Comparison of ENCODE assay signal across 30 cellular contexts in the genomic region with DNA sequence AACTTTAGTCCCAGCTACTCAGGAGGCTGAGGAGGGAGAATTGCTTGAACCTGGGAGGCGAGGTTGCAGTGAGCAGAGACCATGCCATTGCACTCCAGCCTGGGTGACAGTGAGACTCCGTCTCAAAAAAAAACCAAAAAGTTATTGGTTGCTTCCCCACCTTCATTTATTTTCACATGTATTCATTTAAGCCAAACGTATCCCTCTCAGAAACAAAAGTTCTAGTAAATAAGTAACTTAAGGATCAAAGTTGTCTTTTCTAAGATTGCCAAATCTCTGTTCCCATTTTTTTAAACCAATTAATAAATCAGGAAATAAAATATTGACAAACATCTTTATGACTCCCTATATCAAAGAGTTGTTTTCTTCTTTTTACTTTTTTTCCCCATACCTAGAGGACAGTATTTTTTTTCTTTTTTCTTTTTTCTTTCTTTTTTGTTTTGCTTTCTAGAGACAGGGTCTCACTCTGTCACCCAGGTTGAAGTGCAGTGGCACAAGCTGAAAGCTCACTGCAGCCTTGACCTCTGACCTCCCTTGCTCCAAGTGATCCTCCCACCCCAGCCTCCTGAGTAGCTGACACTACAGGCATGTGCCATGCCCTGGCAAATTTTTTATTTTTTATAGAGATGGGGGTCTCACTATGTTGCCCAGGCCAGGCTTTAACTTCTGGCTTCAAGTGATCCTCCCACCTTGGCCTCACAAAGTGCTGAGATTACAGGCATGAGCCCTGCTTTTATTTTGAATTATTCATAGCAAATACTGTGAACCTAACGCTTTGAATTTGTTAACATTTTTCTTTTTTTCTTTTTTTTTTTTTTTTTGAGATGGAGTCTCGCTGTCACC.
"Had no signal": no experiment of that assay in that cellular context is flagged by ENCODE, and none has a peak within 500 bp of the region (broad histone marks: within the 10 kb centered on the region; RNA-seq: fewer than 3 reads in every experiment).

No MANE protein-coding gene starts in this region.

- H3K9me3 ChIP-seq: esophagus squamous epithelium, ovary, suprapubic skin, transverse colon, upper lobe of right lung, vagina had no signal

- H3K27me3 Mint-ChIP-seq: effector memory CD8-positive, alpha-beta T cell; memory B cell; naive thymus-derived CD4-positive, alpha-beta T cell; stimulated activated naive CD8-positive, alpha-beta T cell treated with anti-CD3 and anti-CD28 coated beads, Interleukin-15, amount 100 ng/mL, for 72 hours had no signal

- H3K4me3 Mint-ChIP-seq: effector memory CD8-positive, alpha-beta T cell; immature natural killer cell; memory B cell; naive thymus-derived CD4-positive, alpha-beta T cell; nephron; stimulated activated naive CD8-positive, alpha-beta T cell treated with anti-CD3 and anti-CD28 coated beads, Interleukin-15, amount 100 ng/mL, for 72 hours had no signal

- H3K27ac Mint-ChIP-seq: effector memory CD8-positive, alpha-beta T cell; immature natural killer cell; memory B cell had no signal

- H3K4me3 ChIP-seq: coronary artery, esophagus squamous epithelium, lung, ovary, smooth muscle cell, suprapubic skin, transverse colon, upper lobe of right lung, vagina had no signal

- H3K27ac ChIP-seq: coronary artery, esophagus squamous epithelium, ovary, suprapubic skin, transverse colon, upper lobe of right lung, vagina had no signal

- H3K4me1 Mint-ChIP-seq: immature natural killer cell; memory B cell; naive thymus-derived CD4-positive, alpha-beta T cell; stimulated activated naive CD8-positive, alpha-beta T cell treated with anti-CD3 and anti-CD28 coated beads, Interleukin-15, amount 100 ng/mL, for 72 hours had no signal

- H3K36me3 ChIP-seq: ovary had no signal

- ATAC-seq: effector memory CD8-positive, alpha-beta T cell; left colon; left ventricle myocardium superior; naive thymus-derived CD4-positive, alpha-beta T cell; sciatic nerve; stimulated activated naive CD8-positive, alpha-beta T cell treated with anti-CD3 and anti-CD28 coated beads, Interleukin-15, amount 100 ng/mL, for 72 hours; upper lobe of right lung had no signal

- DNase-seq: effector memory CD8-positive, alpha-beta T cell; esophagus squamous epithelium; foreskin melanocyte; hypothalamus; immature natural killer cell; islet precursor cell; kidney glomerular epithelial cell; left colon; left ventricle myocardium superior; midbrain; naive thymus-derived CD4-positive, alpha-beta T cell; occipital lobe; ovary; posterior cingulate gyrus; stimulated activated CD4-positive, alpha-beta T cell treated with anti-CD3 and anti-CD28 coated beads, Interleukin-12 subunit alpha, Interleukin-12 subunit beta, amount 100 ng/mL, for 4 hours; stimulated activated CD4-positive, alpha-beta T cell treated with anti-CD3 and anti-CD28 coated beads, Interleukin-1b, Interleukin-23, amount 100 ng/mL, for 48 hours; stimulated activated CD4-positive, alpha-beta T cell treated with anti-CD3 and anti-CD28 coated beads, Interleukin-4, amount 100 ng/mL, for 1 hour; stimulated activated CD8-positive, alpha-beta memory T cell treated with anti-CD3 and anti-CD28 coated beads, Interleukin-4, amount 100 ng/mL, for 48 hours; stimulated activated naive CD4-positive, alpha-beta T cell; stimulated activated naive CD8-positive, alpha-beta T cell treated with anti-CD3 and anti-CD28 coated beads, Interleukin-15, amount 100 ng/mL, for 72 hours; transverse colon; upper lobe of right lung had no signal

- H3K27me3 ChIP-seq: esophagus squamous epithelium, ovary, suprapubic skin, transverse colon, upper lobe of right lung, vagina had no signal

- H3K9me3 Mint-ChIP-seq: effector memory CD8-positive, alpha-beta T cell; immature natural killer cell; memory B cell; naive thymus-derived CD4-positive, alpha-beta T cell; nephron; stimulated activated naive CD8-positive, alpha-beta T cell treated with anti-CD3 and anti-CD28 coated beads, Interleukin-15, amount 100 ng/mL, for 72 hours had no signal

- H3K4me1 ChIP-seq: upper lobe of right lung had no signal
